1 cellular context compared by ENCODE assay signal in the genomic region with DNA sequence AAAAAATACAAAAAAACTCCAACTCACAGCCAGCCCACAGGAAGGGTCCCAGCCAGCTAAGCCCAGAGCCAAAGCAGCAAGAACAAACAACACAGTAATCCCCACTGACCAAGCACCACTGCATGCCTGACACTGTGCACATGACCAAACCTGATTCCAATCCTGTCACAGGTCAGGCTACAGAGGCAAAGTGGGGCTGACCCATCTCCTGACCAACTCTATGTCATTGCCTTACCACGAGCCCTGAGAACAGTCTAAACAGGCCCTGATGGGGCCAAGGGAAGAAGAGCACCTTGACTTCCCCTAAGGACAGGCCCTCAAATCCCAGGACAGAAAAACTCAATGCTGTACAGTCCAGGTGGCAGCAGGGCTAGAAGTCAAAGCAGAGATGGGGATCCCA.
TF ChIP-seq lines count a peak whose summit lies in the region.

No MANE protein-coding gene starts in this region.

TF ChIP-seq in HepG2, 621 proteins besides CTCF, POLR2A, EP300 and RAD21:
- TF ChIP-seq, protein P1, sequence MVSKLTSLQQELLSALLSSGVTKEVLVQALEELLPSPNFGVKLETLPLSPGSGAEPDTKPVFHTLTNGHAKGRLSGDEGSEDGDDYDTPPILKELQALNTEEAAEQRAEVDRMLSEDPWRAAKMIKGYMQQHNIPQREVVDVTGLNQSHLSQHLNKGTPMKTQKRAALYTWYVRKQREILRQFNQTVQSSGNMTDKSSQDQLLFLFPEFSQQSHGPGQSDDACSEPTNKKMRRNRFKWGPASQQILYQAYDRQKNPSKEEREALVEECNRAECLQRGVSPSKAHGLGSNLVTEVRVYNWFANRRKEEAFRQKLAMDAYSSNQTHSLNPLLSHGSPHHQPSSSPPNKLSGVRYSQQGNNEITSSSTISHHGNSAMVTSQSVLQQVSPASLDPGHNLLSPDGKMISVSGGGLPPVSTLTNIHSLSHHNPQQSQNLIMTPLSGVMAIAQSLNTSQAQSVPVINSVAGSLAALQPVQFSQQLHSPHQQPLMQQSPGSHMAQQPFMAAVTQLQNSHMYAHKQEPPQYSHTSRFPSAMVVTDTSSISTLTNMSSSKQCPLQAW (CRISPR knock-in tag; IDR thresholded peaks at IDR 0.05): no peak
- TF ChIP-seq MXI1 (IDR thresholded peaks at IDR 0.05; ENCODE audit: borderline replicate concordance, low read depth, low read length): peak; percentile 14; the same call in 1 of the 3 replicates
- no peak for TF ChIP-seq SRF (IDR thresholded peaks at IDR 0.05; ENCODE audit: low read depth, low read length)
- TF ChIP-seq ZNF615 (CRISPR knock-in tag; IDR thresholded peaks at IDR 0.05; ENCODE audit: borderline replicate concordance): no peak
- TF ChIP-seq, protein P2, sequence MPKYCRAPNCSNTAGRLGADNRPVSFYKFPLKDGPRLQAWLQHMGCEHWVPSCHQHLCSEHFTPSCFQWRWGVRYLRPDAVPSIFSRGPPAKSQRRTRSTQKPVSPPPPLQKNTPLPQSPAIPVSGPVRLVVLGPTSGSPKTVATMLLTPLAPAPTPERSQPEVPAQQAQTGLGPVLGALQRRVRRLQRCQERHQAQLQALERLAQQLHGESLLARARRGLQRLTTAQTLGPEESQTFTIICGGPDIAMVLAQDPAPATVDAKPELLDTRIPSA (CRISPR knock-in tag; IDR thresholded peaks at IDR 0.05; ENCODE audit: borderline replicate concordance): no peak
- TF ChIP-seq ZNF709 (CRISPR knock-in tag; IDR thresholded peaks at IDR 0.05): no peak
- TF ChIP-seq SAP130 (CRISPR knock-in tag; IDR thresholded peaks at IDR 0.05; ENCODE audit: low read depth): peak; percentile 65; the same call in 1 of the 2 replicates
- peak; percentile 17 for TF ChIP-seq TEAD3 (CRISPR knock-in tag; optimal IDR thresholded peaks at IDR 0.05; ENCODE audit: borderline replicate concordance)
- TF ChIP-seq, protein P3, sequence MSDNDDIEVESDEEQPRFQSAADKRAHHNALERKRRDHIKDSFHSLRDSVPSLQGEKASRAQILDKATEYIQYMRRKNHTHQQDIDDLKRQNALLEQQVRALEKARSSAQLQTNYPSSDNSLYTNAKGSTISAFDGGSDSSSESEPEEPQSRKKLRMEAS (IDR thresholded peaks at IDR 0.05): 0 out of 2 replicates have a peak, but pooled peaks have one; percentile 26
- TF ChIP-seq, protein P4, sequence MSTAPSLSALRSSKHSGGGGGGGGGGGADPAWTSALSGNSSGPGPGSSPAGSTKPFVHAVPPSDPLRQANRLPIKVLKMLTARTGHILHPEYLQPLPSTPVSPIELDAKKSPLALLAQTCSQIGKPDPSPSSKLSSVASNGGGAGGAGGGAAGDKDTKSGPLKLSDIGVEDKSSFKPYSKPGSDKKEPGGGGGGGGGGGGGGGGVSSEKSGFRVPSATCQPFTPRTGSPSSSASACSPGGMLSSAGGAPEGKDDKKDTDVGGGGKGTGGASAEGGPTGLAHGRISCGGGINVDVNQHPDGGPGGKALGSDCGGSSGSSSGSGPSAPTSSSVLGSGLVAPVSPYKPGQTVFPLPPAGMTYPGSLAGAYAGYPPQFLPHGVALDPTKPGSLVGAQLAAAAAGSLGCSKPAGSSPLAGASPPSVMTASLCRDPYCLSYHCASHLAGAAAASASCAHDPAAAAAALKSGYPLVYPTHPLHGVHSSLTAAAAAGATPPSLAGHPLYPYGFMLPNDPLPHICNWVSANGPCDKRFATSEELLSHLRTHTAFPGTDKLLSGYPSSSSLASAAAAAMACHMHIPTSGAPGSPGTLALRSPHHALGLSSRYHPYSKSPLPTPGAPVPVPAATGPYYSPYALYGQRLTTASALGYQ (CRISPR knock-in tag; IDR thresholded peaks at IDR 0.05): no peak
- TF ChIP-seq, protein P5, sequence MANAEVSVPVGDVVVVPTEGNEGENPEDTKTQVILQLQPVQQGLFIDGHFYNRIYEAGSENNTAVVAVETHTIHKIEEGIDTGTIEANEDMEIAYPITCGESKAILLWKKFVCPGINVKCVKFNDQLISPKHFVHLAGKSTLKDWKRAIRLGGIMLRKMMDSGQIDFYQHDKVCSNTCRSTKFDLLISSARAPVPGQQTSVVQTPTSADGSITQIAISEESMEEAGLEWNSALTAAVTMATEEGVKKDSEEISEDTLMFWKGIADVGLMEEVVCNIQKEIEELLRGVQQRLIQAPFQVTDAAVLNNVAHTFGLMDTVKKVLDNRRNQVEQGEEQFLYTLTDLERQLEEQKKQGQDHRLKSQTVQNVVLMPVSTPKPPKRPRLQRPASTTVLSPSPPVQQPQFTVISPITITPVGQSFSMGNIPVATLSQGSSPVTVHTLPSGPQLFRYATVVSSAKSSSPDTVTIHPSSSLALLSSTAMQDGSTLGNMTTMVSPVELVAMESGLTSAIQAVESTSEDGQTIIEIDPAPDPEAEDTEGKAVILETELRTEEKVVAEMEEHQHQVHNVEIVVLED (CRISPR knock-in tag; IDR thresholded peaks at IDR 0.05; ENCODE audit: borderline replicate concordance): 0 out of 2 replicates have a peak, but pooled peaks have one; percentile 9
- no peak for TF ChIP-seq NFIB (CRISPR knock-in tag; IDR thresholded peaks at IDR 0.05; ENCODE audit: borderline replicate concordance)
- TF ChIP-seq, protein P6, sequence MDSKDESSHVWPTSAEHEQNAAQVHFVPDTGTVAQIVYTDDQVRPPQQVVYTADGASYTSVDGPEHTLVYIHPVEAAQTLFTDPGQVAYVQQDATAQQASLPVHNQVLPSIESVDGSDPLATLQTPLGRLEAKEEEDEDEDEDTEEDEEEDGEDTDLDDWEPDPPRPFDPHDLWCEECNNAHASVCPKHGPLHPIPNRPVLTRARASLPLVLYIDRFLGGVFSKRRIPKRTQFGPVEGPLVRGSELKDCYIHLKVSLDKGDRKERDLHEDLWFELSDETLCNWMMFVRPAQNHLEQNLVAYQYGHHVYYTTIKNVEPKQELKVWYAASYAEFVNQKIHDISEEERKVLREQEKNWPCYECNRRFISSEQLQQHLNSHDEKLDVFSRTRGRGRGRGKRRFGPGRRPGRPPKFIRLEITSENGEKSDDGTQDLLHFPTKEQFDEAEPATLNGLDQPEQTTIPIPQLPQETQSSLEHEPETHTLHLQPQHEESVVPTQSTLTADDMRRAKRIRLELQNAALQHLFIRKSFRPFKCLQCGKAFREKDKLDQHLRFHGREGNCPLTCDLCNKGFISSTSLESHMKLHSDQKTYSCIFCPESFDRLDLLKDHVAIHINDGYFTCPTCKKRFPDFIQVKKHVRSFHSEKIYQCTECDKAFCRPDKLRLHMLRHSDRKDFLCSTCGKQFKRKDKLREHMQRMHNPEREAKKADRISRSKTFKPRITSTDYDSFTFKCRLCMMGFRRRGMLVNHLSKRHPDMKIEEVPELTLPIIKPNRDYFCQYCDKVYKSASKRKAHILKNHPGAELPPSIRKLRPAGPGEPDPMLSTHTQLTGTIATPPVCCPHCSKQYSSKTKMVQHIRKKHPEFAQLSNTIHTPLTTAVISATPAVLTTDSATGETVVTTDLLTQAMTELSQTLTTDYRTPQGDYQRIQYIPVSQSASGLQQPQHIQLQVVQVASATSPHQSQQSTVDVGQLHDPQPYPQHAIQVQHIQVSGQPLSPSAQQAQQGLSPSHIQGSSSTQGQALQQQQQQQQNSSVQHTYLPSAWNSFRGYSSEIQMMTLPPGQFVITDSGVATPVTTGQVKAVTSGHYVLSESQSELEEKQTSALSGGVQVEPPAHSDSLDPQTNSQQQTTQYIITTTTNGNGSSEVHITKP (CRISPR knock-in tag; IDR thresholded peaks at IDR 0.05; ENCODE audit: low read depth): no peak
- TF ChIP-seq ZNF501 (CRISPR knock-in tag; IDR thresholded peaks at IDR 0.05): 0 out of 2 replicates have a peak, but pooled peaks have one; percentile 21
- peak; percentile 56; the same call in 1 of the 2 replicates for TF ChIP-seq PITX1 (CRISPR knock-in tag; IDR thresholded peaks at IDR 0.05)
- no peak for TF ChIP-seq HDAC1 (CRISPR knock-in tag; IDR thresholded peaks at IDR 0.05)
- 0 out of 2 replicates have a peak, but pooled peaks have one; percentile 45 for TF ChIP-seq ZNF572 (CRISPR knock-in tag; IDR thresholded peaks at IDR 0.05)
